8 cellular contexts compared by ENCODE assay signal in the genomic region with DNA sequence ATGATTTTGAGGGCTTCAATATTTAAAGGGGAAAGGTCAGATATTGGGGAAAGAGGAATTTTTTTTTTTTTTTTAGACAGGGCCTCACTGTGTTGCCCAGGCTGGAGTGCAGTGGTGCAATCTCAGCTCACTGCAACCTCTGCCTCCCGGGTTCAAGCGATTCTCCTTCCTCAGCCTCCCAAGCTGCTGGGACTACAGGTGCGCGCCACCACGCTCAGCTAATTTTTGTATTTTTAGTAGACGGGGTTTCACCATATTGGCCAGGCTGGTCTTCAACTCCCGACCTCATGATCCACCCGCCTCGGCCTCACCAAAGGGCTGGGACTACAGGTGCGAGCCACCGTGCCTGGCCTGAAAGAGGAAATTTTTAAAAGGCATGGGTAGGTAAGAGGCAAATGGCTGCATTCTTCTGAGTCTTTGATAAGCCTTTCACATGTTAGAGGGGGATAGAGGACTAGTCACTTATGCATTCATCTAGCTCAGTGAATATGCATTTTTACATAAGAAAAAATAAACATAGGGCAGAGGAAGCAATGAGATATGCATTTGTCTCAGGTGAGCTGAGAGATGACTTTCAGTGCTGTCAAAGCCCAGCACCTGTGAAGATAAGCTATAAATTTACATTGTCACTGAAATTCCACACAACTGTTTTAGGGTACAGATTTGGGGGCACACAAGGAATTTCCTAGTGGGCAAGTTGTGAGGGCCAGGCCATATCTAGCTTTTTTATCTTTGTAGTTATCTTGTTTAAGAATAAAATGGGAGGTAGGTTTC. TPM values are rescaled to one million over a fixed set of nuclear protein-coding genes. Genes with fewer than 3 reads are reported as not detected.
A peak's percentile ranks its signal among the peaks of the same experiment; 100 is the strongest.
DNase-seq lines count a peak whose midpoint lies in the region; ATAC-seq and TF ChIP-seq lines count a peak whose summit lies in the region.

No MANE protein-coding gene starts in this region.

- peak overlapping the region; percentile 89 for H2AFZ ChIP-seq in SU-DHL-6 (ENCODE audit: low read depth, low read length, severe bottlenecking)

- DNase-seq in GM06990 (ENCODE audit: extremely low read depth, insufficient read length) (no peak), fibroblast of villous mesenchyme (ENCODE audit: low read depth) (no peak), prostate gland (ENCODE audit: low spot score) (no peak), DMS79 treated with DMSO at 0.1 percent for 48 hours (lab: John Stamatoyannopoulos, UW) (no peak)

- H3K9me3 ChIP-seq in SU-DHL-6 (ENCODE audit: insufficient read depth, low read length) (no peaks in the 10 kb centered on the region), prostate gland (no peaks in the 10 kb centered on the region)

- 0 out of 2 replicates have a peak, but pooled peaks cover 6% of the 10 kb centered on the region for H3F3A ChIP-seq in SU-DHL-6 (ENCODE audit: insufficient read depth)

- H3K4me3 ChIP-seq in GM06990 (replicated peaks; ENCODE audit: low read depth, low read length) (peak overlapping the region; percentile 85), SU-DHL-6 (ENCODE audit: insufficient read depth, low read length, poor library complexity, severe bottlenecking) (peak overlapping the region; percentile 95), fibroblast of villous mesenchyme (ENCODE audit: low read depth, low read length) (peak overlapping the region; percentile 84), prostate gland (peak overlapping the region; percentile 87 to 97)

- H3K4me1 ChIP-seq in prostate gland (replicated peaks) = peaks cover 3% of the 10 kb centered on the region

- no peaks in the 10 kb centered on the region for H4K20me1 ChIP-seq in SU-DHL-6 (ENCODE audit: low read depth, low read length)

- H3K9ac ChIP-seq in SU-DHL-6 (ENCODE audit: low read length) = peak overlapping the region; percentile 90

- H3K4me2 ChIP-seq in SU-DHL-6 (ENCODE audit: low read depth, low read length, poor library complexity, severe bottlenecking) = peak overlapping the region; percentile 99

- no peaks in the 10 kb centered on the region for H3K9me2 ChIP-seq in SU-DHL-6 (replicated peaks; ENCODE audit: insufficient read depth, low read length)

- TF ChIP-seq CTCF in GM06990 (IDR thresholded peaks at IDR 0.05; ENCODE audit: insufficient read depth, low read length, poor library complexity, severe bottlenecking) = no peak
- no peak for TF ChIP-seq CTCF in SU-DHL-6 (IDR thresholded peaks at IDR 0.05; ENCODE audit: insufficient read depth, low read length, poor library complexity, severe bottlenecking)
- no peak for TF ChIP-seq CTCF in fibroblast of villous mesenchyme (IDR thresholded peaks at IDR 0.05; ENCODE audit: insufficient read depth, low read depth, low read length)
- peak in 1 of 4 experiments; percentile 3 for TF ChIP-seq CTCF in prostate gland (IDR thresholded peaks at IDR 0.05)

- H3K27ac ChIP-seq in SU-DHL-6 (ENCODE audit: low read depth, low read length) = no peak overlapping the region
- H3K27ac ChIP-seq in prostate gland = no peak overlapping the region

- no peaks in the 10 kb centered on the region for H3K79me2 ChIP-seq in SU-DHL-6 (ENCODE audit: insufficient read depth, low read length)

- intact Hi-C loops in prostate gland (cut with DNase I) = no loop called here

- ATAC-seq in GM21737 (IDR thresholded peaks at IDR 0.05; ENCODE audit: unreplicated experiment) = no peak
- ATAC-seq in HG02798 (IDR thresholded peaks at IDR 0.05; ENCODE audit: poor library complexity, unreplicated experiment) = no peak
- ATAC-seq in GM19397 (IDR thresholded peaks at IDR 0.05; ENCODE audit: unreplicated experiment) = no peak

- 95% methylated on average over 11 of the region's 11 CpGs for WGBS in prostate gland

- H3K27me3 ChIP-seq in GM06990 (replicated peaks; ENCODE audit: control insufficient read depth, insufficient read depth, low read length) (no peaks in the 10 kb centered on the region), SU-DHL-6 (ENCODE audit: low read length) (no peaks in the 10 kb centered on the region), prostate gland (replicated peaks; ENCODE audit: insufficient read depth) (no peaks in the 10 kb centered on the region)

- H3K36me3 ChIP-seq in GM06990 (ENCODE audit: control insufficient read depth, insufficient read depth, low read length) (no peaks in the 10 kb centered on the region), SU-DHL-6 (ENCODE audit: low read length) (no peaks in the 10 kb centered on the region), prostate gland (no peaks in the 10 kb centered on the region)

- TF ChIP-seq POLR2A in prostate gland (IDR thresholded peaks at IDR 0.05) = no peak

RNA-seq across cellular contexts. Expression of a gene that starts 1.1 kb away (rescaled TPM):
- total RNA-seq in fibroblast of villous mesenchyme = 9.0 and 9.5 TPM in 2 replicates
- total RNA-seq in prostate gland = 10 to 100 TPM; 23.0 to 33.1 TPM

RNA-seq across cellular contexts. Expression of a gene that starts 14.4 kb away (rescaled TPM):
- total RNA-seq in fibroblast of villous mesenchyme (42.7 and 51.2 TPM in 2 replicates), prostate gland (10 to 100 TPM in 1 of 2 donors, 1 to 10 TPM in 1; 8.7 to 54.5 TPM)
